ENCODE assay signal across 8 cellular contexts in genomic region chr12:26853303-26854027, GRCh38. TPM values are rescaled to one million over a fixed set of nuclear protein-coding genes. Genes with fewer than 3 reads are reported as not detected.
DNase-seq lines count a peak whose midpoint lies in the region; ATAC-seq and TF ChIP-seq lines count a peak whose summit lies in the region.

No MANE protein-coding gene starts in this region.

- DNase-seq in NCI-H2227 (lab: John Stamatoyannopoulos, UW; ENCODE audit: unreplicated experiment) = peak; percentile 41
- DNase-seq in activated B cell treated with CpG ODN at 0.5 μM for 24 hours = peak; percentile 46
- DNase-seq in central memory CD4-positive, alpha-beta T cell = peak; percentile 60
- DNase-seq in kidney tubule cell (ENCODE audit: low spot score) = peak; percentile 67
- peak; percentile 74 for DNase-seq in stimulated activated CD4-positive, alpha-beta T cell treated with anti-CD3 and anti-CD28 coated beads, Interleukin-4, amount 100 ng/mL, for 24 hours
- DNase-seq in NCI-H128 (lab: John Stamatoyannopoulos, UW; ENCODE audit: unreplicated experiment) = no peak

- POLR2A ChIA-PET in activated B cell treated with CpG ODN at 0.5 μM for 24 hours (lab: Charles Lee) = interaction anchor here (1.4 kb wide), 1 partner anchor 32 kb away, joined by 3 read pairs; no protein-coding TSS in a partner anchor

- H3K36me3 Mint-ChIP-seq in activated B cell treated with CpG ODN at 0.5 μM for 24 hours (ENCODE audit: low read depth) = no peaks in the 10 kb centered on the region

- no peaks in the 10 kb centered on the region for H3K9me3 Mint-ChIP-seq in activated B cell treated with CpG ODN at 0.5 μM for 24 hours

- no peaks in the 10 kb centered on the region for H3K4me1 Mint-ChIP-seq in activated B cell treated with CpG ODN at 0.5 μM for 24 hours

- H3K27ac Mint-ChIP-seq in activated B cell treated with CpG ODN at 0.5 μM for 24 hours = peak overlapping the region; percentile 38

- ATAC-seq in HG02885 (IDR thresholded peaks at IDR 0.05; ENCODE audit: poor library complexity, unreplicated experiment) = peak; percentile 81
- peak; percentile 97 for ATAC-seq in activated B cell treated with CpG ODN at 0.5 μM for 24 hours (ENCODE audit: low read depth)

- CTCF ChIA-PET in activated B cell treated with CpG ODN at 0.5 μM for 24 hours (lab: Charles Lee) = interaction anchor here (1.5 to 3.0 kb wide), 4 partner anchors 8 to 453 kb away, joined by 3 to 16 read pairs (median 10); no protein-coding TSS in a partner anchor

- no peaks in the 10 kb centered on the region for H3K27me3 Mint-ChIP-seq in activated B cell treated with CpG ODN at 0.5 μM for 24 hours

- H3K4me3 Mint-ChIP-seq in activated B cell treated with CpG ODN at 0.5 μM for 24 hours = no peak overlapping the region

- intact Hi-C loops in activated B cell treated with CpG ODN at 0.5 μM for 24 hours (cut with micrococcal nuclease) = loop anchor here (1.0 to 5.0 kb wide), 6 partner anchors 32 to 849 kb away; partner anchors contain the start of gene TM7SF3

- TF ChIP-seq CTCF in GM12874 (IDR thresholded peaks at IDR 0.05; ENCODE audit: insufficient read depth, low read depth, low read length) (peak; percentile 85), activated B cell treated with CpG ODN at 0.5 μM for 24 hours (IDR thresholded peaks at IDR 0.05) (no peak)

RNA-seq across cellular contexts. Expression of gene ITPR2, which starts 20.5 kb away (rescaled TPM):
- total RNA-seq in activated B cell treated with CpG ODN at 0.5 μM for 24 hours = 66.3 and 74.5 TPM in 2 replicates
